8 cellular contexts compared by ENCODE assay signal in genomic region chrX:54181196-54181953, GRCh38. TPM values are rescaled to one million over a fixed set of nuclear protein-coding genes. Genes with fewer than 3 reads are reported as not detected.
DNase-seq lines count a peak whose midpoint lies in the region; ATAC-seq and TF ChIP-seq lines count a peak whose summit lies in the region.

No MANE protein-coding gene starts in this region.

- no peaks in the 10 kb centered on the region for H3F3A ChIP-seq in neural progenitor cell (ENCODE audit: low read depth)

- peak overlapping the region; percentile 80 for H3K4me3 Mint-ChIP-seq in neural progenitor cell

- H3K36me3 Mint-ChIP-seq in neural progenitor cell: peaks cover 8% of the 10 kb centered on the region

- peak overlapping the region; percentile 78 for H3K4me2 ChIP-seq in neural progenitor cell

- ATAC-seq in activated CD4-positive, CD25-positive, alpha-beta regulatory T cell treated with anti-CD3 and anti-CD28 coated beads, Interleukin-2, amount 50 U/mL, for 24 hours: no peak

- H3K9ac ChIP-seq in neural progenitor cell: peak overlapping the region; percentile 24

- H3K36me3 ChIP-seq in MG63 (peaks cover 5% of the 10 kb centered on the region), neural progenitor cell (no peaks in the 10 kb centered on the region)

- peak overlapping the region; percentile 66 for H3K4me3 ChIP-seq in MG63
- H3K4me3 ChIP-seq in choroid plexus epithelial cell (ENCODE audit: low read depth, low read length): peak overlapping the region; percentile 70
- H3K4me3 ChIP-seq in neural progenitor cell: peak overlapping the region; percentile 75

- H3K79me2 ChIP-seq in neural progenitor cell (ENCODE audit: low read depth): peaks cover 63% of the 10 kb centered on the region

- TF ChIP-seq CTCF in choroid plexus epithelial cell (conservative IDR thresholded peaks at IDR 0.05; ENCODE audit: low read depth, low read length) (no peak), neural progenitor cell (IDR thresholded peaks at IDR 0.05) (no peak)

- H3K9me3 ChIP-seq in MG63 (no peaks in the 10 kb centered on the region), neural progenitor cell (ENCODE audit: low read depth) (no peaks in the 10 kb centered on the region)

- peaks cover 18% of the 10 kb centered on the region for H4K20me1 ChIP-seq in neural progenitor cell (ENCODE audit: low read depth)

- DNase-seq in DMS 273 treated with DMSO at 0.1 percent for 48 hours (lab: John Stamatoyannopoulos, UW) (peak; percentile 57), MG63 (peak; percentile 14), choroid plexus epithelial cell (ENCODE audit: low read depth) (peak; percentile 35), neural progenitor cell (ENCODE audit: low spot score) (no peak), ecto neural progenitor cell (ENCODE audit: low spot score) (no peak), midbrain (lab: John Stamatoyannopoulos, UW) (no peak), HPDE6-E6E7 (ENCODE audit: extremely low spot score) (no peak)

- H3K4me1 Mint-ChIP-seq in neural progenitor cell: peaks cover 24% of the 10 kb centered on the region

- no peak overlapping the region for H3K27ac ChIP-seq in neural progenitor cell

- peaks cover 15% of the 10 kb centered on the region for H3K4me1 ChIP-seq in neural progenitor cell

- peak overlapping the region; percentile 6 for H3K27ac Mint-ChIP-seq in neural progenitor cell

- H3K27me3 ChIP-seq in MG63 (no peaks in the 10 kb centered on the region), neural progenitor cell (no peaks in the 10 kb centered on the region)

- peaks cover 4% of the 10 kb centered on the region for H3K27me3 Mint-ChIP-seq in neural progenitor cell (ENCODE audit: insufficient read depth, low read depth)

- H3K9me3 Mint-ChIP-seq in neural progenitor cell: no peaks in the 10 kb centered on the region

- no peak overlapping the region for H2AFZ ChIP-seq in neural progenitor cell (replicated peaks)

RNA-seq across cellular contexts. Expression of gene FAM120C, which starts 1.7 kb away (rescaled TPM):
- 6.0 and 10.7 TPM in 2 replicates for total RNA-seq in MG63 (2014; rRNA removed; shearing (Covaris generic); ENCODE audit: low replicate concordance)
- 4.6 and 5.1 TPM in 2 replicates for total RNA-seq in neural progenitor cell (ENCODE audit: low replicate concordance)

Comparison
In these comparisons a context has a peak if more than half of its experiments do, and no peak if none do; other contexts are left out.
1. DNase-seq: peak in DMS 273 treated with DMSO at 0.1 percent for 48 hours (single experiment), MG63 (single experiment) and choroid plexus epithelial cell (single experiment); none in neural progenitor cell (single experiment), ecto neural progenitor cell (single experiment), midbrain (single experiment) and HPDE6-E6E7 (single experiment).
2. Peak in every context shown above with its lines, with median percentiles within 50 percentile points of each other: H3K4me3 ChIP-seq.